In genomic region chr6:30066577-30067459, GRCh38 we compare ENCODE assay signal across 1 cellular context.
TF ChIP-seq lines count a peak whose summit lies in the region.

PPP1R11 (plus strand) TSS chr6:30067198; CDS start chr6:30067411, 213 bp downstream.

TF ChIP-seq in K562, 482 proteins besides CTCF, POLR2A, EP300 and RAD21 (continued from another document and continues in another):
- no peak; a peak in 2 of 4 replicates for TF ChIP-seq ZNF318 (IDR thresholded peaks at IDR 0.05; ENCODE audit: borderline replicate concordance in 1 of 2, low read depth in 1 of 2)
- no peak for TF ChIP-seq ZNF277 (CRISPR knock-in tag; IDR thresholded peaks at IDR 0.05; ENCODE audit: borderline replicate concordance)
- TF ChIP-seq RBFOX2 (IDR thresholded peaks at IDR 0.05; ENCODE audit: low read depth, low read length): peak; percentile 82
- TF ChIP-seq FIP1L1 (IDR thresholded peaks at IDR 0.05; ENCODE audit: low read depth, low read length, poor library complexity, severe bottlenecking): no peak
- no peak for TF ChIP-seq CBX1 (IDR thresholded peaks at IDR 0.05; ENCODE audit: low read depth)
- TF ChIP-seq ESRRA (IDR thresholded peaks at IDR 0.05; ENCODE audit: borderline replicate concordance, low read depth): peak; percentile 70; the same call in 1 of the 2 replicates
- no peak for TF ChIP-seq NFYB (IDR thresholded peaks at IDR 0.05; ENCODE audit: extremely low read depth, insufficient read length)
- TF ChIP-seq MIER1 (IDR thresholded peaks at IDR 0.05; ENCODE audit: low read depth): peak; percentile 76
- peak; percentile 98 for TF ChIP-seq NCOA1 (IDR thresholded peaks at IDR 0.05; ENCODE audit: low read depth)
- TF ChIP-seq RBM14 (IDR thresholded peaks at IDR 0.05; ENCODE audit: borderline replicate concordance, insufficient read depth, low read depth, low read length): no peak
- TF ChIP-seq IFI16 (CRISPR knock-in tag; IDR thresholded peaks at IDR 0.05): no peak
- TF ChIP-seq ATF6 (CRISPR knock-in tag; IDR thresholded peaks at IDR 0.05): no peak
- TF ChIP-seq ZBTB12 (CRISPR knock-in tag; IDR thresholded peaks at IDR 0.05): peak; percentile 82
- no peak; the same call in 1 of the 2 replicates for TF ChIP-seq REST (CRISPR knock-in tag; IDR thresholded peaks at IDR 0.05; ENCODE audit: low read depth)
- TF ChIP-seq ZNF609 (CRISPR knock-in tag; IDR thresholded peaks at IDR 0.05; ENCODE audit: borderline replicate concordance): no peak
- no peak for TF ChIP-seq CAMTA2 (CRISPR knock-in tag; conservative IDR thresholded peaks at IDR 0.05)
- TF ChIP-seq RNF219 (CRISPR knock-in tag; IDR thresholded peaks at IDR 0.05): no peak
- no peak for TF ChIP-seq ZNF143 (CRISPR knock-in tag; IDR thresholded peaks at IDR 0.05)
- no peak for TF ChIP-seq DMBX1 (CRISPR knock-in tag; IDR thresholded peaks at IDR 0.05; ENCODE audit: borderline replicate concordance)
